21 cellular contexts compared by ENCODE assay signal in genomic region chr12:7483343-7483742, GRCh38. TPM values are rescaled to one million over a fixed set of nuclear protein-coding genes. Genes with fewer than 3 reads are reported as not detected.
"Had no signal": no experiment of that assay in that cellular context is flagged by ENCODE, and none has a peak within 500 bp of the region (broad histone marks: within the 10 kb centered on the region; RNA-seq: fewer than 3 reads in every experiment).

No MANE protein-coding gene starts in this region.

- H3K4me1 ChIP-seq: left ventricle myocardium inferior, pancreas, thyroid gland had no signal

- H3K27ac ChIP-seq: left ventricle myocardium inferior, pancreas, thyroid gland had no signal

- H3K9me3 ChIP-seq: left ventricle myocardium inferior, pancreas, thyroid gland had no signal

- H3K36me3 ChIP-seq: left ventricle myocardium inferior, pancreas, thyroid gland had no signal

- H3K27me3 ChIP-seq: pancreas, thyroid gland had no signal

- H3K4me3 ChIP-seq: left ventricle myocardium inferior, pancreas, thyroid gland had no signal

- ATAC-seq: activated CD4-positive, alpha-beta T cell treated with anti-CD3 and anti-CD28 coated beads for 36 hours; natural killer cell treated with Interleukin-12 subunit alpha and Interleukin-12 subunit beta and Interleukin-15 and Interleukin-18, amount 100 ng/mL, for 72 hours; pancreas; right cardiac atrium; T-cell had no signal

- DNase-seq: activated B cell treated with CpG ODN at 0.5 μM for 24 hours; activated CD4-positive, alpha-beta T cell treated with anti-CD3 and anti-CD28 coated beads for 36 hours; activated CD4-positive, alpha-beta T cell treated with anti-CD3 and anti-CD28 coated beads, Interleukin-2, amount 50 U/mL, for 48 hours; activated effector memory CD4-positive, alpha-beta T cell treated with Interleukin-2 at 50 U/mL for 16 hours; activated naive CD4-positive, alpha-beta T cell treated with anti-CD3 and anti-CD28 coated beads for 36 hours; activated naive CD8-positive, alpha-beta T cell treated with anti-CD3 and anti-CD28 coated beads, Interleukin-2, amount 10 ng/mL, durations not matched to agents 7 days and 5 days; activated T-cell treated with anti-CD3 and anti-CD28 coated beads, Interleukin-2, amount 50 U/mL, for 48 hours; amniotic stem cell; foreskin fibroblast; left ventricle myocardium inferior; midbrain; pancreas; right cardiac atrium; stimulated activated CD4-positive, alpha-beta T cell treated with anti-CD3 and anti-CD28 coated beads, Interleukin-12 subunit alpha, Interleukin-12 subunit beta, amount 100 ng/mL, for 4 hours; stimulated activated CD4-positive, alpha-beta T cell treated with anti-CD3 and anti-CD28 coated beads, Interleukin-4, amount 100 ng/mL, for 4 hours; substantia nigra; T-cell; thyroid gland had no signal

RNA-seq across cellular contexts. Expression of gene CD163, which starts 20.2 kb away (rescaled TPM):
- total RNA-seq: activated CD4-positive, alpha-beta T cell treated with anti-CD3 and anti-CD28 coated beads for 36 hours; activated naive CD4-positive, alpha-beta T cell treated with anti-CD3 and anti-CD28 coated beads for 36 hours; epithelial cell of proximal tubule; natural killer cell treated with Interleukin-12 subunit alpha and Interleukin-12 subunit beta and Interleukin-15 and Interleukin-18, amount 100 ng/mL, for 72 hours; pulmonary artery endothelial cell had no signal

RNA-seq across cellular contexts. Expression of gene CD163L1, which starts 39.4 kb away (rescaled TPM):
- total RNA-seq: activated CD4-positive, alpha-beta T cell treated with anti-CD3 and anti-CD28 coated beads for 36 hours; activated naive CD4-positive, alpha-beta T cell treated with anti-CD3 and anti-CD28 coated beads for 36 hours; natural killer cell treated with Interleukin-12 subunit alpha and Interleukin-12 subunit beta and Interleukin-15 and Interleukin-18, amount 100 ng/mL, for 72 hours; T-cell had no signal
